In the genomic region with DNA sequence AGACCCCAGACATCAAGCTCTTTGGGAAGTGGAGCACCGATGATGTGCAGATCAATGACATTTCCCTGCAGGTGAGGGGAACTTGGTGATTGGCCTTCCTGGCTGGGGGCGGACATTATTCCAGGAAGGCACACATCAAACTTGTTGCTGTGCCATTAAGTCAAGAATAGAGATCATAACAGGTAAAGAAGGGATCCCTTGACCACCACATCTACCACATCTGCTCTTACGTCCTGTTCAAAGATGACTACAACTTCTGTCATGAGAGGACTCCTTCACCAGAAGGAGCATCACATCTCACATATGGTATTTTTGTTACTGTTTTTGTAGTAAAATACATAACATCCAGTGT, we compare ENCODE assay signal across 8 cellular contexts. TPM values are rescaled to one million over a fixed set of nuclear protein-coding genes. Genes with fewer than 3 reads are reported as not detected.
A peak's percentile ranks its signal among the peaks of the same experiment; 100 is the strongest.
DNase-seq lines count a peak whose midpoint lies in the region; ATAC-seq and TF ChIP-seq lines count a peak whose summit lies in the region.

No MANE protein-coding gene starts in this region.

- peaks cover 22% of the 10 kb centered on the region for H3F3A ChIP-seq in SK-N-SH (replicated peaks; ENCODE audit: insufficient read depth)

- CTCF ChIA-PET in SK-N-SH (lab: Yijun Ruan, JAX), result interaction anchor here (0.6 kb wide), 1 partner anchor 775 kb away, joined by 3 read pairs; no protein-coding TSS in a partner anchor
- CTCF ChIA-PET in activated CD8-positive, alpha-beta T cell treated with anti-CD3 and anti-CD28 coated beads, Interleukin-2, amount 10 ng/mL, durations not matched to agents 7 days and 5 days (lab: Charles Lee), result interaction anchor here (1.7 to 2.2 kb wide), 2 partner anchors 132 to 193 kb away, joined by 5 to 7 read pairs; a partner anchor contains a TSS

- POLR2A ChIA-PET in SK-N-SH (lab: Yijun Ruan, JAX), result interaction anchor here (0.9 to 1.6 kb wide), 5 partner anchors 10 to 131 kb away, joined by 3 to 5 read pairs (median 4); a partner anchor contains a TSS
- POLR2A ChIA-PET in activated CD8-positive, alpha-beta T cell treated with anti-CD3 and anti-CD28 coated beads, Interleukin-2, amount 10 ng/mL, durations not matched to agents 7 days and 5 days (lab: Charles Lee), result interaction anchor here (1.6 to 2.0 kb wide), 2 partner anchors 25 to 157 kb away, joined by 4 to 11 read pairs; a partner anchor contains a TSS

- peak overlapping the region; percentile 97 for H3K4me3 Mint-ChIP-seq in activated CD8-positive, alpha-beta T cell treated with anti-CD3 and anti-CD28 coated beads, Interleukin-2, amount 10 ng/mL, durations not matched to agents 7 days and 5 days
- H3K4me3 Mint-ChIP-seq in stimulated activated naive CD8-positive, alpha-beta T cell treated with anti-CD3 and anti-CD28 coated beads, Interleukin-15, amount 100 ng/mL, for 72 hours, result peak overlapping the region; percentile 95 to 97

- H3K9me2 ChIP-seq in SK-N-SH, result no peaks in the 10 kb centered on the region

- no peak overlapping the region for H2AFZ ChIP-seq in SK-N-SH (ENCODE audit: low read depth)

- peaks cover 43% of the 10 kb centered on the region for H4K20me1 ChIP-seq in SK-N-SH (ENCODE audit: insufficient read depth)

- H3K4me2 ChIP-seq in SK-N-SH, result peak overlapping the region; percentile 85

- peaks cover 70% of the 10 kb centered on the region for H3K79me2 ChIP-seq in SK-N-SH (ENCODE audit: insufficient read depth)

- H3K4me1 Mint-ChIP-seq in activated CD8-positive, alpha-beta T cell treated with anti-CD3 and anti-CD28 coated beads, Interleukin-2, amount 10 ng/mL, durations not matched to agents 7 days and 5 days (ENCODE audit: low read depth), result peaks cover 56% of the 10 kb centered on the region
- peaks cover 49% of the 10 kb centered on the region for H3K4me1 Mint-ChIP-seq in stimulated activated naive CD8-positive, alpha-beta T cell treated with anti-CD3 and anti-CD28 coated beads, Interleukin-15, amount 100 ng/mL, for 72 hours

- no peak for ATAC-seq in SK-N-SH treated with all-trans-retinoic acid at 6 μM for 48 hours
- no peak for ATAC-seq in activated CD8-positive, alpha-beta T cell treated with anti-CD3 and anti-CD28 coated beads, Interleukin-2, amount 10 ng/mL, durations not matched to agents 7 days and 5 days
- no peak for ATAC-seq in stimulated activated naive CD8-positive, alpha-beta T cell treated with anti-CD3 and anti-CD28 coated beads, Interleukin-15, amount 100 ng/mL, for 72 hours
- ATAC-seq in HG02798 (IDR thresholded peaks at IDR 0.05; ENCODE audit: poor library complexity, unreplicated experiment), result no peak

- peak overlapping the region; percentile 95 for H3K27ac Mint-ChIP-seq in activated CD8-positive, alpha-beta T cell treated with anti-CD3 and anti-CD28 coated beads, Interleukin-2, amount 10 ng/mL, durations not matched to agents 7 days and 5 days
- peak overlapping the region; percentile 90 to 99 for H3K27ac Mint-ChIP-seq in stimulated activated naive CD8-positive, alpha-beta T cell treated with anti-CD3 and anti-CD28 coated beads, Interleukin-15, amount 100 ng/mL, for 72 hours

- H3K27me3 ChIP-seq in SK-N-SH (ENCODE audit: insufficient read depth) (no peaks in the 10 kb centered on the region), iPS-15b (ENCODE audit: control insufficient read depth, insufficient read depth, low read length) (no peaks in the 10 kb centered on the region)

- TF ChIP-seq EP300 in SK-N-SH (IDR thresholded peaks at IDR 0.05; ENCODE audit: borderline replicate concordance in 1 of 2, low read depth in 1 of 2, low read length in 1 of 2), result no peak

- H3K4me3 ChIP-seq in SK-N-SH (ENCODE audit: low read depth in 2 of 2, low read length in 1 of 2) (peak overlapping the region; percentile 87 to 92), iPS-15b (ENCODE audit: low read depth, low read length) (peak overlapping the region; percentile 98)

- H3K4me1 ChIP-seq in SK-N-SH (ENCODE audit: control insufficient read depth in 1 of 2, insufficient read depth in 2 of 2, low read depth in 1 of 2, low read length in 1 of 2), result peaks cover 16 to 25% of the 10 kb centered on the region in 2 experiments; a peak in 3 of 4 replicates
- peaks cover 5% of the 10 kb centered on the region for H3K4me1 ChIP-seq in iPS-15b (ENCODE audit: control insufficient read depth, insufficient read depth, low read length)

- DNase-seq in SK-N-SH (no peak), MV-4-11 (lab: John Stamatoyannopoulos, UW) (no peak), NCI-H510A treated with DMSO at 0.1 percent for 48 hours (lab: John Stamatoyannopoulos, UW) (no peak)
- DNase-seq in activated CD8-positive, alpha-beta T cell treated with anti-CD3 and anti-CD28 coated beads, Interleukin-2, amount 10 ng/mL, durations not matched to agents 7 days and 5 days, result no peak
- no peak for DNase-seq in stimulated activated naive CD8-positive, alpha-beta T cell treated with anti-CD3 and anti-CD28 coated beads, Interleukin-15, amount 100 ng/mL, for 72 hours

- TF ChIP-seq RAD21 in SK-N-SH (IDR thresholded peaks at IDR 0.05; ENCODE audit: low read length), result no peak

- H3K36me3 ChIP-seq in SK-N-SH (replicated peaks in 1 of 2; ENCODE audit: control insufficient read depth in 1 of 2, insufficient read depth in 2 of 2, low read length in 1 of 2), result peaks cover 27 to 44% of the 10 kb centered on the region in 2 experiments
- peaks cover 42% of the 10 kb centered on the region for H3K36me3 ChIP-seq in iPS-15b (ENCODE audit: control insufficient read depth, insufficient read depth, low read length)

- no peaks in the 10 kb centered on the region for H3K9me3 Mint-ChIP-seq in activated CD8-positive, alpha-beta T cell treated with anti-CD3 and anti-CD28 coated beads, Interleukin-2, amount 10 ng/mL, durations not matched to agents 7 days and 5 days (ENCODE audit: insufficient read depth)
- H3K9me3 Mint-ChIP-seq in stimulated activated naive CD8-positive, alpha-beta T cell treated with anti-CD3 and anti-CD28 coated beads, Interleukin-15, amount 100 ng/mL, for 72 hours, result no peaks in the 10 kb centered on the region

- H3K9me3 ChIP-seq in SK-N-SH (no peaks in the 10 kb centered on the region), iPS-15b (ENCODE audit: control insufficient read depth, insufficient read depth, low read length) (no peaks in the 10 kb centered on the region)

- peaks cover 48% of the 10 kb centered on the region for H3K36me3 Mint-ChIP-seq in activated CD8-positive, alpha-beta T cell treated with anti-CD3 and anti-CD28 coated beads, Interleukin-2, amount 10 ng/mL, durations not matched to agents 7 days and 5 days (ENCODE audit: low read depth)

- TF ChIP-seq CTCF in SK-N-SH (IDR thresholded peaks at IDR 0.05), result no peak

- WGBS in SK-N-SH (ENCODE audit: low lambda C conversion rate), result 28% methylated on average over 3 of the region's 3 CpGs

- no peak overlapping the region for H3K27ac ChIP-seq in SK-N-SH (ENCODE audit: low read depth in 2 of 2, low read length in 1 of 2)

- no peaks in the 10 kb centered on the region for H3K27me3 Mint-ChIP-seq in activated CD8-positive, alpha-beta T cell treated with anti-CD3 and anti-CD28 coated beads, Interleukin-2, amount 10 ng/mL, durations not matched to agents 7 days and 5 days (ENCODE audit: low read depth)
- H3K27me3 Mint-ChIP-seq in stimulated activated naive CD8-positive, alpha-beta T cell treated with anti-CD3 and anti-CD28 coated beads, Interleukin-15, amount 100 ng/mL, for 72 hours, result no peaks in the 10 kb centered on the region

- H3K9ac ChIP-seq in SK-N-SH (peak overlapping the region; percentile 91), iPS-15b (ENCODE audit: low read depth, low read length) (peak overlapping the region; percentile 62)

TF ChIP-seq in SK-N-SH, 30 proteins besides CTCF, POLR2A, EP300 and RAD21:
- no peak for TF ChIP-seq SIN3A (IDR thresholded peaks at IDR 0.05; ENCODE audit: borderline replicate concordance, low read depth, low read length)
- TF ChIP-seq ELF1 (IDR thresholded peaks at IDR 0.05), result no peak
- TF ChIP-seq GATA2 (CRISPR knock-in tag; IDR thresholded peaks at IDR 0.05), result no peak
- TF ChIP-seq NFIC (IDR thresholded peaks at IDR 0.05; ENCODE audit: borderline replicate concordance), result no peak

TF ChIP-seq in SK-N-SH treated with all-trans-retinoic acid at 6 μM for 48 hours, 23 proteins besides CTCF, POLR2A, EP300 and RAD21 (continues in another document):
- no peak for TF ChIP-seq GLIS3 (CRISPR knock-in tag; IDR thresholded peaks at IDR 0.05)

RNA-seq across cellular contexts. Expression of a gene that starts 1.1 kb away (rescaled TPM):
- 3,905 and 4,334 TPM in 2 replicates for polyA plus RNA-seq in SK-N-SH (2012; rRNA removed)
- 2,353 and 3,574 TPM in 2 replicates for polyA plus RNA-seq in SK-N-SH (2012; cell fraction: cytosol; rRNA removed)
- 1,227 and 1,326 TPM in 2 replicates for polyA plus RNA-seq in SK-N-SH (2012; cell fraction: nucleus; rRNA removed)
- total RNA-seq in activated CD8-positive, alpha-beta T cell treated with anti-CD3 and anti-CD28 coated beads, Interleukin-2, amount 10 ng/mL, durations not matched to agents 7 days and 5 days, result 1,000 to 10,000 TPM; 1,111 to 1,173 TPM

RNA-seq across cellular contexts. Expression of a gene that starts 7.3 kb away (rescaled TPM):
- polyA plus RNA-seq in SK-N-SH (2012; rRNA removed), result 0.13 TPM in 1 of 2 replicates, not detected in the other
- polyA plus RNA-seq in SK-N-SH (2012; cell fraction: cytosol; rRNA removed), result not detected in 2 replicates
- 0.09 TPM in 1 of 2 replicates, not detected in the other for polyA plus RNA-seq in SK-N-SH (2012; cell fraction: nucleus; rRNA removed)
- total RNA-seq in activated CD8-positive, alpha-beta T cell treated with anti-CD3 and anti-CD28 coated beads, Interleukin-2, amount 10 ng/mL, durations not matched to agents 7 days and 5 days, result under 1 TPM; 0.84 to 0.99 TPM

RNA-seq across cellular contexts. Expression of a gene that starts 7.3 kb away (rescaled TPM):
- polyA plus RNA-seq in SK-N-SH (2012; rRNA removed), result 1.2 and 1.6 TPM in 2 replicates
- 0.58 and 1.1 TPM in 2 replicates for polyA plus RNA-seq in SK-N-SH (2012; cell fraction: cytosol; rRNA removed)
- polyA plus RNA-seq in SK-N-SH (2012; cell fraction: nucleus; rRNA removed), result 2.2 and 3.3 TPM in 2 replicates
- total RNA-seq in activated CD8-positive, alpha-beta T cell treated with anti-CD3 and anti-CD28 coated beads, Interleukin-2, amount 10 ng/mL, durations not matched to agents 7 days and 5 days, result 1 to 10 TPM; 1.3 to 1.5 TPM

RNA-seq across cellular contexts. Expression of a gene that starts 20.3 kb away (rescaled TPM):
- polyA plus RNA-seq in SK-N-SH (2012; rRNA removed), result 9.4 and 12.0 TPM in 2 replicates
- 7.7 and 9.6 TPM in 2 replicates for polyA plus RNA-seq in SK-N-SH (2012; cell fraction: cytosol; rRNA removed)
- polyA plus RNA-seq in SK-N-SH (2012; cell fraction: nucleus; rRNA removed), result 10.1 and 12.1 TPM in 2 replicates
- total RNA-seq in activated CD8-positive, alpha-beta T cell treated with anti-CD3 and anti-CD28 coated beads, Interleukin-2, amount 10 ng/mL, durations not matched to agents 7 days and 5 days, result 10 to 100 TPM in 1 of 2 experiments, 1 to 10 TPM in 1; 9.4 to 11.5 TPM

RNA-seq across cellular contexts. Expression of a gene that starts 25.6 kb away (rescaled TPM):
- polyA plus RNA-seq in SK-N-SH (2012; rRNA removed), result 1.0 and 1.1 TPM in 2 replicates
- 0.30 and 0.45 TPM in 2 replicates for polyA plus RNA-seq in SK-N-SH (2012; cell fraction: cytosol; rRNA removed)
- polyA plus RNA-seq in SK-N-SH (2012; cell fraction: nucleus; rRNA removed), result 8.1 and 13.1 TPM in 2 replicates
- 1 to 10 TPM; 1.5 to 1.7 TPM for total RNA-seq in activated CD8-positive, alpha-beta T cell treated with anti-CD3 and anti-CD28 coated beads, Interleukin-2, amount 10 ng/mL, durations not matched to agents 7 days and 5 days
